In genomic region chr2:121171625-121172119, GRCh38 we compare ENCODE assay signal across 21 cellular contexts.
A peak's percentile ranks its signal among the peaks of the same experiment; 100 is the strongest.
DNase-seq lines count a peak whose midpoint lies in the region; ATAC-seq lines count a peak whose summit lies in the region.
"Had no signal": no experiment of that assay in that cellular context is flagged by ENCODE, and none has a peak within 500 bp of the region (broad histone marks: within the 10 kb centered on the region; RNA-seq: fewer than 3 reads in every experiment).

No MANE protein-coding gene starts in this region.

- H3K36me3 Mint-ChIP-seq in activated T-cell treated with anti-CD3 and anti-CD28 coated beads, Interleukin-2, amount 50 U/mL, for 4 hours (ENCODE audit: insufficient read depth) = no peaks in the 10 kb centered on the region
- H3K36me3 Mint-ChIP-seq in activated naive CD8-positive, alpha-beta T cell treated with anti-CD3 and anti-CD28 coated beads for 36 hours = no peaks in the 10 kb centered on the region

- peaks cover 4% of the 10 kb centered on the region for H3K9me3 Mint-ChIP-seq in activated T-cell treated with anti-CD3 and anti-CD28 coated beads, Interleukin-2, amount 50 U/mL, for 4 hours
- H3K9me3 Mint-ChIP-seq in activated naive CD8-positive, alpha-beta T cell treated with anti-CD3 and anti-CD28 coated beads for 36 hours = peaks cover 9% of the 10 kb centered on the region

- H3K27ac Mint-ChIP-seq in activated naive CD8-positive, alpha-beta T cell treated with anti-CD3 and anti-CD28 coated beads for 36 hours = no peak overlapping the region

- H3K27me3 Mint-ChIP-seq in activated T-cell treated with anti-CD3 and anti-CD28 coated beads, Interleukin-2, amount 50 U/mL, for 4 hours (ENCODE audit: low read depth) = peaks cover 19% of the 10 kb centered on the region
- H3K27me3 Mint-ChIP-seq in activated naive CD8-positive, alpha-beta T cell treated with anti-CD3 and anti-CD28 coated beads for 36 hours = peaks cover 13% of the 10 kb centered on the region

- no peak for DNase-seq in activated T-cell treated with anti-CD3 and anti-CD28 coated beads, Interleukin-2, amount 50 U/mL, for 4 hours
- no peak for DNase-seq in activated T-cell treated with anti-CD3 and anti-CD28 coated beads for 4 hours
- DNase-seq in activated naive CD8-positive, alpha-beta T cell treated with anti-CD3 and anti-CD28 coated beads for 36 hours = peak; percentile 28
- DNase-seq in stimulated activated CD8-positive, alpha-beta memory T cell treated with anti-CD3 and anti-CD28 coated beads, Interleukin-15, amount 100 ng/mL, for 48 hours (ENCODE audit: low read depth in 2 of 2) = peak; percentile 3 to 53
- DNase-seq in activated gamma-delta T cell treated with Interleukin-2 at 50 U/mL for 16 hours = no peak
- no peak for DNase-seq in left ventricle myocardium superior
- DNase-seq: activated CD4-positive, alpha-beta T cell treated with anti-CD3 and anti-CD28 coated beads, Interleukin-2, amount 50 U/mL, for 4 hours; activated effector memory CD4-positive, alpha-beta T cell treated with anti-CD3 and anti-CD28 coated beads, Interleukin-2, amount 50 U/mL, for 16 hours; amniotic stem cell; dorsolateral prefrontal cortex; GDM1; GM23248; NCI-H1417 treated with DMSO at 0.1 percent for 48 hours; NCI-H524 treated with DMSO at 0.1 percent for 48 hours; retina; SHP77 treated with DMSO at 0.1 percent for 48 hours; stimulated activated naive CD4-positive, alpha-beta T cell treated with Interleukin-2 at 50 U/mL for 16 hours; T-helper 1 cell; trophoblast cell had no signal

- ATAC-seq in activated T-cell treated with anti-CD3 and anti-CD28 coated beads, Interleukin-2, amount 50 U/mL, for 4 hours = peak; percentile 41 to 82
- peak; percentile 40 for ATAC-seq in GM19351 (IDR thresholded peaks at IDR 0.05; ENCODE audit: unreplicated experiment)
- ATAC-seq in left ventricle myocardium superior = no peak
- ATAC-seq in GM19328 (IDR thresholded peaks at IDR 0.05; ENCODE audit: unreplicated experiment) = no peak

- no peaks in the 10 kb centered on the region for H3K4me1 Mint-ChIP-seq in activated T-cell treated with anti-CD3 and anti-CD28 coated beads, Interleukin-2, amount 50 U/mL, for 4 hours (ENCODE audit: low read depth)
- no peaks in the 10 kb centered on the region for H3K4me1 Mint-ChIP-seq in activated naive CD8-positive, alpha-beta T cell treated with anti-CD3 and anti-CD28 coated beads for 36 hours

- intact Hi-C loops in left ventricle myocardium superior (cut with micrococcal nuclease) = no loop called here

- no peak overlapping the region for H3K4me3 Mint-ChIP-seq in activated T-cell treated with anti-CD3 and anti-CD28 coated beads, Interleukin-2, amount 50 U/mL, for 4 hours
- no peak overlapping the region for H3K4me3 Mint-ChIP-seq in activated naive CD8-positive, alpha-beta T cell treated with anti-CD3 and anti-CD28 coated beads for 36 hours

Comparison
In these comparisons a context has a peak if more than half of its experiments do, and no peak if none do; other contexts are left out.
1. ATAC-seq: peak in activated T-cell treated with anti-CD3 and anti-CD28 coated beads, Interleukin-2, amount 50 U/mL, for 4 hours (2 of 2) and GM19351 (single experiment); none in left ventricle myocardium superior (single experiment) and GM19328 (single experiment).
2. DNase-seq: peak in activated naive CD8-positive, alpha-beta T cell treated with anti-CD3 and anti-CD28 coated beads for 36 hours (single experiment) and stimulated activated CD8-positive, alpha-beta memory T cell treated with anti-CD3 and anti-CD28 coated beads, Interleukin-15, amount 100 ng/mL, for 48 hours (2 of 2); none in activated T-cell treated with anti-CD3 and anti-CD28 coated beads, Interleukin-2, amount 50 U/mL, for 4 hours (single experiment), activated T-cell treated with anti-CD3 and anti-CD28 coated beads for 4 hours (single experiment), activated gamma-delta T cell treated with Interleukin-2 at 50 U/mL for 16 hours (single experiment) and left ventricle myocardium superior (single experiment).